Comparison of ENCODE assay signal across 8 cellular contexts in the genomic region with DNA sequence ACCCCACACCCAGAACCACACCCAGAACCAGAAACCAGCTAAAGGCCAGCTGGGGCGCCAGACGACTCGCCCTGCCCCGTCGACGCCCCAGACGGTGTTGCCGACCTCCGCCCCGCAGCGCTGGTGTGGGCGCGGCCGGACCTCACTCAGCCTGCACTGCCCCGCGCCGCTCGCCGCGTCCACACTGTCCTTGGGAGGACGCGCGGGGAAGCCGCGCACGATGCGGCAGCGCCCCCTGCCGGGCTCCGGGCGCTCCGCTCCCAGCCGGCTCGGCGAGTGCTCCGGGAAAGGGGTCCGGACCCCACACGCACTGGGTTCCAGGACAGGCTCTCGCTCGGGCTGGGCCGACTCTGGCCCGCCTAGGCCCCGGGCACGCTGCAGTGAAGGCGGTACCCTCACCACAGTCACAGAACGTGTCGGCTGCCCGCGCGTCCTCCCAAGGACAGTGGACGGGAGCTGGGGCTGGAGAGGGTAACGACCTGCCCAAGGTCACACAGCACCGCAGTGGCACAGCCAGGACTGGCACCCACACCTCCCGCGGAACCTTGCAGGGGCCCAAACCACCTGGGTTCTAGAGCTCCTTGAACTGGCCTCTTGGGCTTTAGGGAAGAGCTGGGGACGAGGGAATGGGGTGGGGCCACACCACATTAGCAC.
DNase-seq lines count a peak whose midpoint lies in the region; ATAC-seq and TF ChIP-seq lines count a peak whose summit lies in the region.

No MANE protein-coding gene starts in this region.

- H3K4me3 Mint-ChIP-seq in activated T-cell treated with anti-CD3 and anti-CD28 coated beads, Interleukin-2, amount 50 U/mL, for 24 hours, result peak overlapping the region; percentile 46

- in situ Hi-C loops in ACHN (cut with HindIII; ENCODE audit: low pct_ligation_motif_present, low pct_unique_long_range_greater_than_20kb, low sequenced_read_pairs), result no loop called here

- H3K9me3 Mint-ChIP-seq in activated T-cell treated with anti-CD3 and anti-CD28 coated beads, Interleukin-2, amount 50 U/mL, for 24 hours, result no peaks in the 10 kb centered on the region

- no peaks in the 10 kb centered on the region for H3K9me3 ChIP-seq in fibroblast of lung (ENCODE audit: control insufficient read depth, insufficient read depth, low read depth, low read length)

- peak; percentile 56 for DNase-seq in ACHN
- peak; percentile 40 for DNase-seq in NCI-H2196 treated with DMSO at 0.1 percent for 48 hours (lab: John Stamatoyannopoulos, UW; ENCODE audit: unreplicated experiment)
- peak; percentile 69 for DNase-seq in activated T-cell treated with anti-CD3 and anti-CD28 coated beads, Interleukin-2, amount 50 U/mL, for 24 hours
- peak; percentile 19 to 33 for DNase-seq in fibroblast of lung (ENCODE audit: low read depth in 2 of 2)
- peak; percentile 18 for DNase-seq in myocyte (ENCODE audit: low read depth)

- peaks cover 7% of the 10 kb centered on the region for H3K4me1 Mint-ChIP-seq in activated T-cell treated with anti-CD3 and anti-CD28 coated beads, Interleukin-2, amount 50 U/mL, for 24 hours (ENCODE audit: low read depth)

- H3K36me3 ChIP-seq in fibroblast of lung (ENCODE audit: control insufficient read depth, insufficient read depth, low read length), result no peaks in the 10 kb centered on the region

- peak overlapping the region; percentile 38 to 52 (median 46) for H3K4me3 ChIP-seq in fibroblast of lung (replicated peaks in 1 of 4; ENCODE audit: control extremely low read depth in 1 of 4, insufficient read depth in 1 of 4, low read depth in 3 of 4, low read length in 4 of 4)

- no peak overlapping the region for H3K27ac Mint-ChIP-seq in activated T-cell treated with anti-CD3 and anti-CD28 coated beads, Interleukin-2, amount 50 U/mL, for 24 hours

- peak; percentile 58 to 62 for TF ChIP-seq CTCF in fibroblast of lung (conservative IDR thresholded peaks at IDR 0.05 in 1 of 2, IDR thresholded peaks at IDR 0.05 in 1 of 2; ENCODE audit: low read depth in 1 of 2, low read length in 2 of 2)

- no peaks in the 10 kb centered on the region for H4K20me1 ChIP-seq in fibroblast of lung (ENCODE audit: control insufficient read depth, extremely low read depth, insufficient read depth, low read length)

- peak overlapping the region; percentile 5 for H3K9ac ChIP-seq in fibroblast of lung (ENCODE audit: insufficient read depth, low read length)

- no peaks in the 10 kb centered on the region for H3K79me2 ChIP-seq in fibroblast of lung (ENCODE audit: control insufficient read depth, insufficient read depth, low read length)

- peaks cover 73% of the 10 kb centered on the region for H3K27me3 Mint-ChIP-seq in activated T-cell treated with anti-CD3 and anti-CD28 coated beads, Interleukin-2, amount 50 U/mL, for 24 hours

- H2AFZ ChIP-seq in fibroblast of lung (ENCODE audit: low read length), result peak overlapping the region; percentile 81

- ATAC-seq in GM18511 (IDR thresholded peaks at IDR 0.05; ENCODE audit: unreplicated experiment) (peak; percentile 76), HG02973 (IDR thresholded peaks at IDR 0.05; ENCODE audit: unreplicated experiment) (peak; percentile 68)

- no peaks in the 10 kb centered on the region for H3K27me3 ChIP-seq in fibroblast of lung (ENCODE audit: control insufficient read depth, insufficient read depth, low read length)

- no peak overlapping the region for H3K27ac ChIP-seq in fibroblast of lung (ENCODE audit: insufficient read depth, low read length)
- H3K27ac ChIP-seq in temporal lobe (ENCODE audit: low read depth, low read length), result peak overlapping the region; percentile 57

- peaks cover 4% of the 10 kb centered on the region for H3K4me1 ChIP-seq in fibroblast of lung (ENCODE audit: control insufficient read depth, extremely low read depth, insufficient read depth, low read length)

- peak overlapping the region; percentile 85 for H3K4me2 ChIP-seq in fibroblast of lung (ENCODE audit: extremely low read depth, insufficient read depth, low read length)

- H3K36me3 Mint-ChIP-seq in activated T-cell treated with anti-CD3 and anti-CD28 coated beads, Interleukin-2, amount 50 U/mL, for 24 hours (ENCODE audit: low read depth), result no peaks in the 10 kb centered on the region

Comparison
In these comparisons a context has a peak if more than half of its experiments do, and no peak if none do; other contexts are left out.
1. DNase-seq: peak in every context shown above with its lines; median percentile 69 in activated T-cell treated with anti-CD3 and anti-CD28 coated beads, Interleukin-2, amount 50 U/mL, for 24 hours; 56 in ACHN; 40 in NCI-H2196 treated with DMSO at 0.1 percent for 48 hours; 26 in fibroblast of lung; 18 in myocyte.